ENCODE assay signal across 1 cellular context in the genomic region with DNA sequence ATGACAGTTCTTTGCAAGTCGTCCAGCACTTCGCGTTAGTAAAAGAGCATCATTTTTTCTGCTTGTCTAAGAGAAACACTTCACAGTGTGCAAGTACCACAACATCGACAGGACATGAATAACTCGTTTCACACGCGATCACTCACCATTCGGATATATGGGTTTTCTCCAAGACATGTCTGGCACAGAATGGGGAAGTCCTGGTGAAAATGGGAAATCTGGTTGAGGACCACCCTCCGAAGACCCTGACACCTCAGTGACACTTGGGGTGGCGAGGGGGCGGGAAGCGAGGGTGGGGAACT.
TF ChIP-seq lines count a peak whose summit lies in the region.

No MANE protein-coding gene starts in this region.

TF ChIP-seq in H1, 55 proteins besides CTCF, POLR2A, EP300 and RAD21:
- TF ChIP-seq CHD2 (IDR thresholded peaks at IDR 0.05; ENCODE audit: low read length): no peak
- TF ChIP-seq, protein P1, sequence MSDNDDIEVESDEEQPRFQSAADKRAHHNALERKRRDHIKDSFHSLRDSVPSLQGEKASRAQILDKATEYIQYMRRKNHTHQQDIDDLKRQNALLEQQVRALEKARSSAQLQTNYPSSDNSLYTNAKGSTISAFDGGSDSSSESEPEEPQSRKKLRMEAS (IDR thresholded peaks at IDR 0.05): no peak
- no peak for TF ChIP-seq HDAC6 (IDR thresholded peaks at IDR 0.05; ENCODE audit: low read depth, low read length)
- TF ChIP-seq E2F6 (IDR thresholded peaks at IDR 0.05): no peak
- no peak for TF ChIP-seq NANOG (IDR thresholded peaks at IDR 0.05; ENCODE audit: insufficient read depth, low read depth, low read length, poor library complexity, severe bottlenecking)
- TF ChIP-seq BRCA1 (IDR thresholded peaks at IDR 0.05; ENCODE audit: low read depth, low read length): no peak
- TF ChIP-seq CBX8 (IDR thresholded peaks at IDR 0.05; ENCODE audit: borderline replicate concordance, low read depth, low read length): no peak
- TF ChIP-seq, protein P2, sequence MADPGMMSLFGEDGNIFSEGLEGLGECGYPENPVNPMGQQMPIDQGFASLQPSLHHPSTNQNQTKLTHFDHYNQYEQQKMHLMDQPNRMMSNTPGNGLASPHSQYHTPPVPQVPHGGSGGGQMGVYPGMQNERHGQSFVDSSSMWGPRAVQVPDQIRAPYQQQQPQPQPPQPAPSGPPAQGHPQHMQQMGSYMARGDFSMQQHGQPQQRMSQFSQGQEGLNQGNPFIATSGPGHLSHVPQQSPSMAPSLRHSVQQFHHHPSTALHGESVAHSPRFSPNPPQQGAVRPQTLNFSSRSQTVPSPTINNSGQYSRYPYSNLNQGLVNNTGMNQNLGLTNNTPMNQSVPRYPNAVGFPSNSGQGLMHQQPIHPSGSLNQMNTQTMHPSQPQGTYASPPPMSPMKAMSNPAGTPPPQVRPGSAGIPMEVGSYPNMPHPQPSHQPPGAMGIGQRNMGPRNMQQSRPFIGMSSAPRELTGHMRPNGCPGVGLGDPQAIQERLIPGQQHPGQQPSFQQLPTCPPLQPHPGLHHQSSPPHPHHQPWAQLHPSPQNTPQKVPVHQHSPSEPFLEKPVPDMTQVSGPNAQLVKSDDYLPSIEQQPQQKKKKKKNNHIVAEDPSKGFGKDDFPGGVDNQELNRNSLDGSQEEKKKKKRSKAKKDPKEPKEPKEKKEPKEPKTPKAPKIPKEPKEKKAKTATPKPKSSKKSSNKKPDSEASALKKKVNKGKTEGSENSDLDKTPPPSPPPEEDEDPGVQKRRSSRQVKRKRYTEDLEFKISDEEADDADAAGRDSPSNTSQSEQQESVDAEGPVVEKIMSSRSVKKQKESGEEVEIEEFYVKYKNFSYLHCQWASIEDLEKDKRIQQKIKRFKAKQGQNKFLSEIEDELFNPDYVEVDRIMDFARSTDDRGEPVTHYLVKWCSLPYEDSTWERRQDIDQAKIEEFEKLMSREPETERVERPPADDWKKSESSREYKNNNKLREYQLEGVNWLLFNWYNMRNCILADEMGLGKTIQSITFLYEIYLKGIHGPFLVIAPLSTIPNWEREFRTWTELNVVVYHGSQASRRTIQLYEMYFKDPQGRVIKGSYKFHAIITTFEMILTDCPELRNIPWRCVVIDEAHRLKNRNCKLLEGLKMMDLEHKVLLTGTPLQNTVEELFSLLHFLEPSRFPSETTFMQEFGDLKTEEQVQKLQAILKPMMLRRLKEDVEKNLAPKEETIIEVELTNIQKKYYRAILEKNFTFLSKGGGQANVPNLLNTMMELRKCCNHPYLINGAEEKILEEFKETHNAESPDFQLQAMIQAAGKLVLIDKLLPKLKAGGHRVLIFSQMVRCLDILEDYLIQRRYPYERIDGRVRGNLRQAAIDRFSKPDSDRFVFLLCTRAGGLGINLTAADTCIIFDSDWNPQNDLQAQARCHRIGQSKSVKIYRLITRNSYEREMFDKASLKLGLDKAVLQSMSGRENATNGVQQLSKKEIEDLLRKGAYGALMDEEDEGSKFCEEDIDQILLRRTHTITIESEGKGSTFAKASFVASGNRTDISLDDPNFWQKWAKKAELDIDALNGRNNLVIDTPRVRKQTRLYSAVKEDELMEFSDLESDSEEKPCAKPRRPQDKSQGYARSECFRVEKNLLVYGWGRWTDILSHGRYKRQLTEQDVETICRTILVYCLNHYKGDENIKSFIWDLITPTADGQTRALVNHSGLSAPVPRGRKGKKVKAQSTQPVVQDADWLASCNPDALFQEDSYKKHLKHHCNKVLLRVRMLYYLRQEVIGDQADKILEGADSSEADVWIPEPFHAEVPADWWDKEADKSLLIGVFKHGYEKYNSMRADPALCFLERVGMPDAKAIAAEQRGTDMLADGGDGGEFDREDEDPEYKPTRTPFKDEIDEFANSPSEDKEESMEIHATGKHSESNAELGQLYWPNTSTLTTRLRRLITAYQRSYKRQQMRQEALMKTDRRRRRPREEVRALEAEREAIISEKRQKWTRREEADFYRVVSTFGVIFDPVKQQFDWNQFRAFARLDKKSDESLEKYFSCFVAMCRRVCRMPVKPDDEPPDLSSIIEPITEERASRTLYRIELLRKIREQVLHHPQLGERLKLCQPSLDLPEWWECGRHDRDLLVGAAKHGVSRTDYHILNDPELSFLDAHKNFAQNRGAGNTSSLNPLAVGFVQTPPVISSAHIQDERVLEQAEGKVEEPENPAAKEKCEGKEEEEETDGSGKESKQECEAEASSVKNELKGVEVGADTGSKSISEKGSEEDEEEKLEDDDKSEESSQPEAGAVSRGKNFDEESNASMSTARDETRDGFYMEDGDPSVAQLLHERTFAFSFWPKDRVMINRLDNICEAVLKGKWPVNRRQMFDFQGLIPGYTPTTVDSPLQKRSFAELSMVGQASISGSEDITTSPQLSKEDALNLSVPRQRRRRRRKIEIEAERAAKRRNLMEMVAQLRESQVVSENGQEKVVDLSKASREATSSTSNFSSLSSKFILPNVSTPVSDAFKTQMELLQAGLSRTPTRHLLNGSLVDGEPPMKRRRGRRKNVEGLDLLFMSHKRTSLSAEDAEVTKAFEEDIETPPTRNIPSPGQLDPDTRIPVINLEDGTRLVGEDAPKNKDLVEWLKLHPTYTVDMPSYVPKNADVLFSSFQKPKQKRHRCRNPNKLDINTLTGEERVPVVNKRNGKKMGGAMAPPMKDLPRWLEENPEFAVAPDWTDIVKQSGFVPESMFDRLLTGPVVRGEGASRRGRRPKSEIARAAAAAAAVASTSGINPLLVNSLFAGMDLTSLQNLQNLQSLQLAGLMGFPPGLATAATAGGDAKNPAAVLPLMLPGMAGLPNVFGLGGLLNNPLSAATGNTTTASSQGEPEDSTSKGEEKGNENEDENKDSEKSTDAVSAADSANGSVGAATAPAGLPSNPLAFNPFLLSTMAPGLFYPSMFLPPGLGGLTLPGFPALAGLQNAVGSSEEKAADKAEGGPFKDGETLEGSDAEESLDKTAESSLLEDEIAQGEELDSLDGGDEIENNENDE (IDR thresholded peaks at IDR 0.05; ENCODE audit: insufficient replicate concordance, low read length): no peak
- no peak for TF ChIP-seq MAFK (IDR thresholded peaks at IDR 0.05; ENCODE audit: low read depth, low read length)
- TF ChIP-seq SIN3A (conservative IDR thresholded peaks at IDR 0.05 in 1 of 2, IDR thresholded peaks at IDR 0.05 in 1 of 2; ENCODE audit: low read depth in 1 of 2, low read length in 2 of 2): no peak
- no peak for TF ChIP-seq JUN (IDR thresholded peaks at IDR 0.05; ENCODE audit: low read depth, low read length)
- no peak for TF ChIP-seq JUND (IDR thresholded peaks at IDR 0.05; ENCODE audit: low read length)
- no peak for TF ChIP-seq CREB1 (IDR thresholded peaks at IDR 0.05)
- no peak for TF ChIP-seq RFX5 (IDR thresholded peaks at IDR 0.05; ENCODE audit: borderline replicate concordance, low read depth, low read length)
- TF ChIP-seq GTF2F1 (IDR thresholded peaks at IDR 0.05; ENCODE audit: borderline replicate concordance, low read depth, low read length): no peak
- no peak for TF ChIP-seq RXRA (IDR thresholded peaks at IDR 0.05; ENCODE audit: insufficient read depth, low read depth, low read length)
- TF ChIP-seq POLR2AphosphoS5 (IDR thresholded peaks at IDR 0.05; ENCODE audit: low read depth, low read length): no peak
- TF ChIP-seq NRF1 (IDR thresholded peaks at IDR 0.05; ENCODE audit: low read depth, low read length): no peak
- no peak for TF ChIP-seq CTBP2 (IDR thresholded peaks at IDR 0.05; ENCODE audit: borderline replicate concordance, insufficient read depth, insufficient read length, low read length)
- no peak for TF ChIP-seq ATF3 (IDR thresholded peaks at IDR 0.05; ENCODE audit: insufficient read depth, low read depth, low read length)
